Comparison of ENCODE assay signal across 15 cellular contexts in the genomic region with DNA sequence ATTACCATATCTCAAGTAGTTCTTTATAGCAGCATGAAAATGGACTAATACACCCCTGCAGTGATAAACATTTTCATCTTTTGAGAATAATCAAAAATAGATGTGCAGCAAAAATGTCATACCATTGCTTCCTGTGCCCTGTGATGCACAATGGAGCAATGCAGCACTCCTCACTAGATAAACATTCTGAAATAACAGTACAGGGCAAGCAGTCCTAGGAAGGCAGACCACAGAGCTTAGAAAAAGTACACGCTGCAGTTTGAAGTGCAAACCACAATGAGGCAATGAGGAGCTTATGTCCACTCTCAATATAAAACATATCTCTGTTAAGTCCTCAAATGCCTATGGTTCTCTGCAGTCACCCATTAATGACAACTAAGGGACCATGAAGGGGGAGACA.
A peak's percentile ranks its signal among the peaks of the same experiment; 100 is the strongest.
DNase-seq lines count a peak whose midpoint lies in the region; ATAC-seq, FAIRE-seq and TF ChIP-seq lines count a peak whose summit lies in the region.
"Had no signal": no experiment of that assay in that cellular context is flagged by ENCODE, and none has a peak within 500 bp of the region (broad histone marks: within the 10 kb centered on the region; RNA-seq: fewer than 3 reads in every experiment).

No MANE protein-coding gene starts in this region.

- no peak overlapping the region for H3K4me3 Mint-ChIP-seq in osteocyte (ENCODE audit: unreplicated experiment)
- H3K4me3 Mint-ChIP-seq: activated T-cell treated with anti-CD3 and anti-CD28 coated beads, Interleukin-2, amount 50 U/mL, for 24 hours; CD8-positive, alpha-beta T cell had no signal

- peaks cover 4% of the 10 kb centered on the region for H3K36me3 Mint-ChIP-seq in osteocyte (ENCODE audit: unreplicated experiment)
- H3K36me3 Mint-ChIP-seq: CD8-positive, alpha-beta T cell had no signal

- H3K4me2 ChIP-seq in fibroblast of lung (ENCODE audit: extremely low read depth, insufficient read depth, low read length) = no peak overlapping the region

- H3K27ac Mint-ChIP-seq in osteocyte (ENCODE audit: unreplicated experiment) = no peak overlapping the region
- H3K27ac Mint-ChIP-seq: activated T-cell treated with anti-CD3 and anti-CD28 coated beads, Interleukin-2, amount 50 U/mL, for 24 hours; CD8-positive, alpha-beta T cell had no signal

- no peaks in the 10 kb centered on the region for H3K27me3 Mint-ChIP-seq in osteocyte (ENCODE audit: unreplicated experiment)
- H3K27me3 Mint-ChIP-seq: activated T-cell treated with anti-CD3 and anti-CD28 coated beads, Interleukin-2, amount 50 U/mL, for 24 hours had no signal

- FAIRE-seq in urothelium cell line (lab: Jason Lieb, UNC) = no peak

- H3K27me3 ChIP-seq in fibroblast of lung (ENCODE audit: control insufficient read depth, insufficient read depth, low read length) = no peaks in the 10 kb centered on the region
- H3K27me3 ChIP-seq: right atrium auricular region had no signal

- ATAC-seq in HG03196 (IDR thresholded peaks at IDR 0.05; ENCODE audit: unreplicated experiment) (no peak), GM18511 (IDR thresholded peaks at IDR 0.05; ENCODE audit: unreplicated experiment) (no peak), GM19395 (IDR thresholded peaks at IDR 0.05; ENCODE audit: unreplicated experiment) (no peak)
- ATAC-seq: CD8-positive, alpha-beta T cell had no signal

- H4K20me1 ChIP-seq in fibroblast of lung (ENCODE audit: control insufficient read depth, extremely low read depth, insufficient read depth, low read length) = no peaks in the 10 kb centered on the region

- no peak overlapping the region for H2AFZ ChIP-seq in fibroblast of lung (ENCODE audit: low read length)

- DNase-seq in ELR (ENCODE audit: low read depth) = peak; percentile 46
- DNase-seq in SK-N-MC (ENCODE audit: low read depth, low spot score) = peak; percentile 20
- peak; percentile 81 to 89 for DNase-seq in fibroblast of lung (ENCODE audit: low read depth in 2 of 2)
- DNase-seq in osteocyte (ENCODE audit: extremely low spot score, unreplicated experiment) = no peak
- no peak for DNase-seq in urothelium cell line (ENCODE audit: low spot score)
- DNase-seq: activated T-cell treated with anti-CD3 and anti-CD28 coated beads, Interleukin-2, amount 50 U/mL, for 24 hours; CD8-positive, alpha-beta T cell; erythroblast; NCI-H2107; NK-92 treated with Interleukin-12 subunit alpha and Interleukin-12 subunit beta, amount 100 ng/mL, for 24 hours; SW 1271 had no signal

- no peak overlapping the region; the same call in 1 of the 2 replicates for H3K27ac ChIP-seq in SK-N-MC
- no peak overlapping the region for H3K27ac ChIP-seq in fibroblast of lung (ENCODE audit: insufficient read depth, low read length)
- H3K27ac ChIP-seq: right atrium auricular region had no signal

- peaks cover 8% of the 10 kb centered on the region for H3K9me3 Mint-ChIP-seq in osteocyte (ENCODE audit: unreplicated experiment)
- H3K9me3 Mint-ChIP-seq: CD8-positive, alpha-beta T cell had no signal

- H3K4me3 ChIP-seq in SK-N-MC = no peak overlapping the region
- no peak overlapping the region for H3K4me3 ChIP-seq in fibroblast of lung (replicated peaks in 1 of 4; ENCODE audit: control extremely low read depth in 1 of 4, insufficient read depth in 1 of 4, low read depth in 3 of 4, low read length in 4 of 4)
- H3K4me3 ChIP-seq: right atrium auricular region had no signal

- H3K9ac ChIP-seq in SK-N-MC (ENCODE audit: insufficient read length) = no peak overlapping the region
- no peak overlapping the region for H3K9ac ChIP-seq in fibroblast of lung (ENCODE audit: insufficient read depth, low read length)

- peaks cover 20% of the 10 kb centered on the region for H3K4me1 Mint-ChIP-seq in osteocyte (ENCODE audit: unreplicated experiment)

- H3K36me3 ChIP-seq in SK-N-MC (ENCODE audit: insufficient read depth, low read length) = no peaks in the 10 kb centered on the region
- H3K36me3 ChIP-seq in fibroblast of lung (ENCODE audit: control insufficient read depth, insufficient read depth, low read length) = no peaks in the 10 kb centered on the region
- H3K36me3 ChIP-seq: right atrium auricular region had no signal

- H3K79me2 ChIP-seq in fibroblast of lung (ENCODE audit: control insufficient read depth, insufficient read depth, low read length) = no peaks in the 10 kb centered on the region

- no peaks in the 10 kb centered on the region for H3K9me3 ChIP-seq in SK-N-MC (ENCODE audit: low read depth, low read length)
- H3K9me3 ChIP-seq in fibroblast of lung (ENCODE audit: control insufficient read depth, insufficient read depth, low read depth, low read length) = no peaks in the 10 kb centered on the region
- H3K9me3 ChIP-seq: right atrium auricular region had no signal

- H3K4me1 ChIP-seq in fibroblast of lung (ENCODE audit: control insufficient read depth, extremely low read depth, insufficient read depth, low read length) = no peaks in the 10 kb centered on the region
- H3K4me1 ChIP-seq: right atrium auricular region had no signal

- TF ChIP-seq CTCF in fibroblast of lung (conservative IDR thresholded peaks at IDR 0.05 in 1 of 2, IDR thresholded peaks at IDR 0.05 in 1 of 2; ENCODE audit: low read depth in 1 of 2, low read length in 2 of 2) (peak in 1 of 2 donors; percentile 40), osteocyte (IDR thresholded peaks at IDR 0.05) (peak; percentile 47)

Comparison
In these comparisons a context has a peak if more than half of its experiments do, and no peak if none do; other contexts are left out.
1. DNase-seq: peak in ELR (single experiment), SK-N-MC (single experiment) and fibroblast of lung (2 of 2); none in osteocyte (single experiment) and urothelium cell line (single experiment).